In genomic region chr7:148967032-148967372, GRCh38 we compare ENCODE assay signal across 8 cellular contexts.
DNase-seq lines count a peak whose midpoint lies in the region; ATAC-seq, FAIRE-seq and TF ChIP-seq lines count a peak whose summit lies in the region.

No MANE protein-coding gene starts in this region.

- H3K79me2 ChIP-seq in GM23248 (ENCODE audit: insufficient read depth) = no peaks in the 10 kb centered on the region

- no peak overlapping the region for H3K27ac Mint-ChIP-seq in activated CD8-positive, alpha-beta T cell treated with anti-CD3 and anti-CD28 coated beads for 36 hours
- peak overlapping the region in 3 of 6 donors; percentile 52 to 95 (median 59) for H3K27ac Mint-ChIP-seq in naive B cell

- POLR2A ChIA-PET in activated CD8-positive, alpha-beta T cell treated with anti-CD3 and anti-CD28 coated beads for 36 hours (lab: Charles Lee) = no interaction called here
- POLR2A ChIA-PET in HEK293T (lab: Yijun Ruan, JAX) = no interaction called here

- DNase-seq in AG09309 (ENCODE audit: low read depth) (no peak), GM23248 (no peak), naive B cell (no peak), HEK293T (ENCODE audit: extremely low spot score) (no peak), NCI-H2196 treated with DMSO at 0.1 percent for 48 hours (lab: John Stamatoyannopoulos, UW; ENCODE audit: unreplicated experiment) (no peak), small intestine (no peak)
- no peak for DNase-seq in activated CD8-positive, alpha-beta T cell treated with anti-CD3 and anti-CD28 coated beads for 36 hours

- CTCF ChIA-PET in activated CD8-positive, alpha-beta T cell treated with anti-CD3 and anti-CD28 coated beads for 36 hours (lab: Charles Lee) = interaction anchor here (1.0 to 3.1 kb wide), 17 partner anchors 9 to 464 kb away, joined by 3 to 23 read pairs (median 5); no protein-coding TSS in a partner anchor
- CTCF ChIA-PET in HEK293T (lab: Yijun Ruan, JAX) = interaction anchor here (0.6 to 2.1 kb wide), 8 partner anchors 9 to 758 kb away, joined by 3 to 7 read pairs (median 4); no protein-coding TSS in a partner anchor

- WGBS in GM23248 (ENCODE audit: low coverage in 1 of 2, low lambda C conversion rate in 2 of 2, missing lambda C conversion rate in 2 of 2), 2 experiments = 26 to 27% methylated on average over 13 of the region's 13 CpGs
- WGBS in small intestine, 3 donors = 25 to 32% (median 27%) methylated on average over 13 of the region's 13 CpGs

- FAIRE-seq in small intestine (lab: Jason Lieb, UNC) = no peak

- no peak for ATAC-seq in activated CD8-positive, alpha-beta T cell treated with anti-CD3 and anti-CD28 coated beads for 36 hours
- ATAC-seq in naive B cell (ENCODE audit: low read depth in 2 of 2) (peak; percentile 5 to 7), HG02884 (IDR thresholded peaks at IDR 0.05; ENCODE audit: unreplicated experiment) (no peak)

- intact Hi-C loops in activated CD8-positive, alpha-beta T cell treated with anti-CD3 and anti-CD28 coated beads for 36 hours (cut with micrococcal nuclease) = loop anchor here (10.0 kb wide), 1 partner anchor 162 kb away; no protein-coding TSS in a partner anchor

- no peaks in the 10 kb centered on the region for H3K27me3 Mint-ChIP-seq in activated CD8-positive, alpha-beta T cell treated with anti-CD3 and anti-CD28 coated beads for 36 hours
- peaks cover 2 to 6% (median 5%) of the 10 kb centered on the region in 3 donors for H3K27me3 Mint-ChIP-seq in naive B cell

- H3K27me3 ChIP-seq in GM23248 (replicated peaks; ENCODE audit: insufficient read depth) = no peaks in the 10 kb centered on the region
- no peaks in the 10 kb centered on the region for H3K27me3 ChIP-seq in small intestine (ENCODE audit: control insufficient read depth in 2 of 2, insufficient read depth in 2 of 2, low read length in 2 of 2)

- H3K4me3 ChIP-seq in AG09309 (ENCODE audit: control insufficient read depth, low read depth, low read length) (peak overlapping the region; percentile 3), GM23248 (peak overlapping the region; percentile 65), small intestine (ENCODE audit: low read depth in 1 of 2, low read length in 2 of 2) (no peak overlapping the region)

- no peak overlapping the region for H3K9ac ChIP-seq in GM23248

- H3K9me3 ChIP-seq in GM23248 (ENCODE audit: low read depth) = no peaks in the 10 kb centered on the region
- H3K9me3 ChIP-seq in small intestine (ENCODE audit: control insufficient read depth, low read depth) = no peaks in the 10 kb centered on the region

- peak overlapping the region; percentile 69 for H3K4me3 Mint-ChIP-seq in activated CD8-positive, alpha-beta T cell treated with anti-CD3 and anti-CD28 coated beads for 36 hours
- H3K4me3 Mint-ChIP-seq in naive B cell = peak overlapping the region; percentile 82 to 93 (median 86)

- H3K4me1 ChIP-seq in GM23248 (ENCODE audit: insufficient read depth) = 0 out of 2 replicates have a peak, but pooled peaks cover 4% of the 10 kb centered on the region
- no peaks in the 10 kb centered on the region for H3K4me1 ChIP-seq in small intestine (ENCODE audit: control insufficient read depth in 2 of 2, insufficient read depth in 1 of 2, low read depth in 1 of 2, low read length in 1 of 2)

- H3K27ac ChIP-seq in GM23248 (no peak overlapping the region), small intestine (ENCODE audit: low read depth in 1 of 2, low read length in 1 of 2) (no peak overlapping the region)

- in situ Hi-C loops in GM23248 (cut with MboI) = loop anchor here (10.0 to 25.0 kb wide), 2 partner anchors 462 to 705 kb away; no protein-coding TSS in a partner anchor

- H3K9me3 Mint-ChIP-seq in activated CD8-positive, alpha-beta T cell treated with anti-CD3 and anti-CD28 coated beads for 36 hours = no peaks in the 10 kb centered on the region
- peaks cover 0 to 3% (median 0%) of the 10 kb centered on the region in 7 donors for H3K9me3 Mint-ChIP-seq in naive B cell

- no peaks in the 10 kb centered on the region for H4K20me1 ChIP-seq in GM23248 (ENCODE audit: insufficient read depth)

- TF ChIP-seq CTCF in AG09309 (IDR thresholded peaks at IDR 0.05; ENCODE audit: control insufficient read depth, insufficient read depth, low read depth, low read length, missing control alignments) = no peak
- TF ChIP-seq CTCF in activated CD8-positive, alpha-beta T cell treated with anti-CD3 and anti-CD28 coated beads for 36 hours (IDR thresholded peaks at IDR 0.05) = peak; percentile 38

- peak overlapping the region; percentile 85 for H2AFZ ChIP-seq in GM23248

- H3K4me2 ChIP-seq in GM23248 (ENCODE audit: unreplicated experiment) = peak overlapping the region; percentile 61

- H3K9me2 ChIP-seq in GM23248 (ENCODE audit: insufficient read depth) = no peaks in the 10 kb centered on the region

- H3K36me3 ChIP-seq in GM23248 (ENCODE audit: low read depth) = no peaks in the 10 kb centered on the region
- no peaks in the 10 kb centered on the region for H3K36me3 ChIP-seq in small intestine (ENCODE audit: control insufficient read depth in 2 of 2, insufficient read depth in 2 of 2, low read length in 2 of 2)

- no peaks in the 10 kb centered on the region for H3K36me3 Mint-ChIP-seq in activated CD8-positive, alpha-beta T cell treated with anti-CD3 and anti-CD28 coated beads for 36 hours (ENCODE audit: low read depth)
- H3K36me3 Mint-ChIP-seq in naive B cell = no peaks in the 10 kb centered on the region

- no peaks in the 10 kb centered on the region for H3F3A ChIP-seq in GM23248 (ENCODE audit: insufficient read depth)

- H3K4me1 Mint-ChIP-seq in activated CD8-positive, alpha-beta T cell treated with anti-CD3 and anti-CD28 coated beads for 36 hours (ENCODE audit: low read depth) = peaks cover 29% of the 10 kb centered on the region
- H3K4me1 Mint-ChIP-seq in naive B cell = peaks cover 19 to 40% (median 29%) of the 10 kb centered on the region in 3 donors

TF ChIP-seq in HEK293T, 16 proteins besides CTCF, POLR2A, EP300 and RAD21:
- TF ChIP-seq ELF4 (IDR thresholded peaks at IDR 0.05) (no peak), L3MBTL2 (conservative IDR thresholded peaks at IDR 0.05) (no peak), HDGF (IDR thresholded peaks at IDR 0.05; ENCODE audit: borderline replicate concordance) (no peak), PKNOX1 (IDR thresholded peaks at IDR 0.05) (no peak), FOXK2 (IDR thresholded peaks at IDR 0.05) (no peak), SUZ12 (IDR thresholded peaks at IDR 0.05) (no peak), CTBP1 (IDR thresholded peaks at IDR 0.05; ENCODE audit: borderline replicate concordance) (no peak), LEF1 (IDR thresholded peaks at IDR 0.05; ENCODE audit: borderline replicate concordance) (no peak), SP1 (IDR thresholded peaks at IDR 0.05) (no peak), FOXM1 (IDR thresholded peaks at IDR 0.05; ENCODE audit: borderline replicate concordance) (no peak), ZNF384 (IDR thresholded peaks at IDR 0.05) (no peak), NFRKB (IDR thresholded peaks at IDR 0.05) (no peak), ARNT (IDR thresholded peaks at IDR 0.05) (no peak), BHLHE40 (IDR thresholded peaks at IDR 0.05; ENCODE audit: borderline replicate concordance) (no peak), TARDBP (IDR thresholded peaks at IDR 0.05) (no peak), FOXA1 (IDR thresholded peaks at IDR 0.05) (no peak)
TF ChIP-seq in HEK293T: peak in this region for 0.

Comparison
In these comparisons a context has a peak if more than half of its experiments do, and no peak if none do; other contexts are left out.
1. H3K4me3 ChIP-seq: peak in AG09309 (single experiment) and GM23248 (single experiment); none in small intestine (0 of 2).
2. ATAC-seq: peak in naive B cell (2 of 2); none in activated CD8-positive, alpha-beta T cell treated with anti-CD3 and anti-CD28 coated beads for 36 hours (single experiment) and HG02884 (single experiment).